Comparison of ENCODE assay signal across 7 cellular contexts in the genomic region with DNA sequence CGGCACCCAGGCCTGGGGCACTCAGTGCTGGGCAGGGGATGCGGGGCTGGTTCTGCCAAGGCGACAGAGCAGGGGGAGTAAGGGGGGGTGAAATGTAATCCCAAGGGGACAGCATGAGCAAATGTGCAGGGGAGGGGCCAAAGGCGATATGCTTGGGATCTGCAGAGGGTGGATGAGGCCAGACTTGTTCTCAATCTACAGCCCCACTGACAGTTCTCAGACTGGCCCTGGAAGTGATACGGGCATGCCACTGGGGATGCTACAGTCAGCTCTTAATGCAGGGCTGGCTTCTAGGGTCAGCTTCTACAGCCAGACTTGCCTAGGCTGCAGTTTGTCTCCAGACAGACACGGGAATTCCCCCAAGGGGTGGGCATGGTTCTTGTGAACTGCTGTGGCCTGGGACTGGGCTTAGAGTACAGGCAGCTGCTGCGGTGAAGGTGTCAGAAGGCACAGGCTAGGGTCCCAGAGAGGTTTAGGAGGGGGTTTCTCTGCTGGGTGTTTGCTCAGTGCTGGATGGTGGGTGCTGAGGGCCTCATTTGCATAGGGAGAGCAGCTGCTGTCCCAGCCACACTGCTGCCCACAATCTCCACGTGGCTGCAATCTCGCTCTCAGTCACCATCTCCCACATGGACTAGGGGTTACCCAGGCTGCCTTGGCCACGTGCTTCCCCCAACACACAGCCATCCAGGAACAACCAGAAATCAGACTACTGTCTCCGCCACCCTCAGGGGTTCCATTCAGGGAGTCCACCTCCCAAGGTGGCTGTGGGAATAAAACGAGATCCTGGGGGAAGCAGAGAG.
A peak's percentile ranks its signal among the peaks of the same experiment; 100 is the strongest.
DNase-seq lines count a peak whose midpoint lies in the region; ATAC-seq and TF ChIP-seq lines count a peak whose summit lies in the region.

No MANE protein-coding gene starts in this region.

- H3K36me3 ChIP-seq in esophagus muscularis mucosa: no peaks in the 10 kb centered on the region

- intact Hi-C loops in esophagus muscularis mucosa (cut with DNase I): no loop called here

- H3K4me3 Mint-ChIP-seq in activated naive CD8-positive, alpha-beta T cell: no peak overlapping the region
- H3K4me3 Mint-ChIP-seq in endothelial cell (ENCODE audit: unreplicated experiment): no peak overlapping the region

- no peaks in the 10 kb centered on the region for H3K27me3 ChIP-seq in esophagus muscularis mucosa

- ATAC-seq in GM18519 (IDR thresholded peaks at IDR 0.05; ENCODE audit: low FRiP score, unreplicated experiment): peak; percentile 63
- peak; percentile 77 for ATAC-seq in GM21619 (IDR thresholded peaks at IDR 0.05; ENCODE audit: unreplicated experiment)

- H3K4me1 Mint-ChIP-seq in activated naive CD8-positive, alpha-beta T cell (ENCODE audit: low read depth): peaks cover 34% of the 10 kb centered on the region
- H3K4me1 Mint-ChIP-seq in endothelial cell (ENCODE audit: unreplicated experiment): peaks cover 25% of the 10 kb centered on the region

- H3K9me3 ChIP-seq in esophagus muscularis mucosa: no peaks in the 10 kb centered on the region

- TF ChIP-seq POLR2A in NB4 (IDR thresholded peaks at IDR 0.05; ENCODE audit: extremely low read depth, insufficient read length): no peak
- TF ChIP-seq POLR2A in esophagus muscularis mucosa (IDR thresholded peaks at IDR 0.05; ENCODE audit: low read depth): no peak

- H3K27me3 Mint-ChIP-seq in activated naive CD8-positive, alpha-beta T cell: no peaks in the 10 kb centered on the region
- peaks cover 9% of the 10 kb centered on the region for H3K27me3 Mint-ChIP-seq in endothelial cell (ENCODE audit: unreplicated experiment)

- peak; percentile 86 for DNase-seq in NB4 (ENCODE audit: low read depth)
- DNase-seq in stimulated activated CD4-positive, alpha-beta T cell treated with anti-CD3 and anti-CD28 coated beads, Interleukin-2, amount 100 ng/mL, for 4 hours (ENCODE audit: low read depth): peak; percentile 38
- no peak for DNase-seq in endothelial cell (ENCODE audit: low spot score)
- DNase-seq in esophagus muscularis mucosa (ENCODE audit: extremely low spot score): no peak

- H3K9me3 Mint-ChIP-seq in activated naive CD8-positive, alpha-beta T cell (ENCODE audit: low read depth): no peaks in the 10 kb centered on the region
- no peaks in the 10 kb centered on the region for H3K9me3 Mint-ChIP-seq in endothelial cell (ENCODE audit: unreplicated experiment)

- 66% methylated on average over 12 of the region's 12 CpGs for WGBS in esophagus muscularis mucosa

- peak overlapping the region; percentile 86 for H3K27ac Mint-ChIP-seq in activated naive CD8-positive, alpha-beta T cell
- no peak overlapping the region for H3K27ac Mint-ChIP-seq in endothelial cell (ENCODE audit: unreplicated experiment)

- no peaks in the 10 kb centered on the region for H3K36me3 Mint-ChIP-seq in activated naive CD8-positive, alpha-beta T cell
- H3K36me3 Mint-ChIP-seq in endothelial cell (ENCODE audit: low read depth, unreplicated experiment): no peaks in the 10 kb centered on the region

- H3K4me1 ChIP-seq in esophagus muscularis mucosa: peaks cover 26 to 39% (median 31%) of the 10 kb centered on the region in 4 donors

- TF ChIP-seq CTCF in NB4 (IDR thresholded peaks at IDR 0.05; ENCODE audit: low read depth, low read length): no peak
- TF ChIP-seq CTCF in endothelial cell (IDR thresholded peaks at IDR 0.05; ENCODE audit: unreplicated experiment): no peak
- TF ChIP-seq CTCF in esophagus muscularis mucosa (IDR thresholded peaks at IDR 0.05): no peak

- H3K27ac ChIP-seq in esophagus muscularis mucosa (replicated peaks in 1 of 4): no peak overlapping the region

- no peak for TF ChIP-seq EP300 in esophagus muscularis mucosa (IDR thresholded peaks at IDR 0.05)

- H3K4me3 ChIP-seq in NB4 (ENCODE audit: low read depth, low read length): no peak overlapping the region
- no peak overlapping the region for H3K4me3 ChIP-seq in esophagus muscularis mucosa

Comparison
In these comparisons a context has a peak if more than half of its experiments do, and no peak if none do; other contexts are left out.
1. DNase-seq: peak in NB4 (single experiment) and stimulated activated CD4-positive, alpha-beta T cell treated with anti-CD3 and anti-CD28 coated beads, Interleukin-2, amount 100 ng/mL, for 4 hours (single experiment); none in endothelial cell (single experiment) and esophagus muscularis mucosa (single experiment).